1 cellular context compared by ENCODE assay signal in genomic region chr2:176105078-176105726, GRCh38.
TF ChIP-seq lines count a peak whose summit lies in the region.

No MANE protein-coding gene starts in this region.

TF ChIP-seq in SK-N-SH treated with all-trans-retinoic acid at 6 μM for 48 hours, 23 proteins besides CTCF, POLR2A, EP300 and RAD21 (continued from another document):
- no peak for TF ChIP-seq BACH2 (CRISPR knock-in tag; IDR thresholded peaks at IDR 0.05; ENCODE audit: borderline replicate concordance)
- TF ChIP-seq PPARA (CRISPR knock-in tag; IDR thresholded peaks at IDR 0.05; ENCODE audit: borderline replicate concordance), result no peak
- TF ChIP-seq TOX (CRISPR knock-in tag; IDR thresholded peaks at IDR 0.05; ENCODE audit: borderline replicate concordance), result no peak
- no peak for TF ChIP-seq ZFP3 (CRISPR knock-in tag; IDR thresholded peaks at IDR 0.05)
- no peak for TF ChIP-seq ESRRG (CRISPR knock-in tag; IDR thresholded peaks at IDR 0.05)
- TF ChIP-seq CREB5 (CRISPR knock-in tag; IDR thresholded peaks at IDR 0.05; ENCODE audit: low read depth), result no peak
- TF ChIP-seq ZC3H10 (CRISPR knock-in tag; IDR thresholded peaks at IDR 0.05), result no peak
